Comparison of ENCODE assay signal across 8 cellular contexts in the genomic region with DNA sequence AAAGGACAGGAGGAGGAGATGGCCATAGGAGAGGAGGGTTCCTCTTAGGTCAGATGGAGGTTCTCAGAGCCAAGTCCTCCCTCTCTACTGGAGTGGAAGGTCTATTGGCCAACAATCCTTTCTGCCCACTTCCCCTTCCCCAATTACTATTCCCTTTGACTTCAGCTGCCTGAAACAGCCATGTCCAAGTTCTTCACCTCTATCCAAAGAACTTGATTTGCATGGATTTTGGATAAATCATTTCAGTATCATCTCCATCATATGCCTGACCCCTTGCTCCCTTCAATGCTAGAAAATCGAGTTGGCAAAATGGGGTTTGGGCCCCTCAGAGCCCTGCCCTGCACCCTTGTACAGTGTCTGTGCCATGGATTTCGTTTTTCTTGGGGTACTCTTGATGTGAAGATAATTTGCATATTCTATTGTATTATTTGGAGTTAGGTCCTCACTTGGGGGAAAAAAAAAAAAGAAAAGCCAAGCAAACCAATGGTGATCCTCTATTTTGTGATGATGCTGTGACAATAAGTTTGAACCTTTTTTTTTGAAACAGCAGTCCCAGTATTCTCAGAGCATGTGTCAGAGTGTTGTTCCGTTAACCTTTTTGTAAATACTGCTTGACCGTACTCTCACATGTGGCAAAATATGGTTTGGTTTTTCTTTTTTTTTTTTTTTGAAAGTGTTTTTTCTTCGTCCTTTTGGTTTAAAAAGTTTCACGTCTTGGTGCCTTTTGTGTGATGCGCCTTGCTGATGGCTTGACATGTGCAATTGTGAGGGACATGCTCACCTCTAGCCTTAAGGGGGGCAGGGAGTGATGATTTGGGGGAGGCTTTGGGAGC. TPM values are rescaled to one million over a fixed set of nuclear protein-coding genes. Genes with fewer than 3 reads are reported as not detected.
DNase-seq lines count a peak whose midpoint lies in the region; ATAC-seq, FAIRE-seq and TF ChIP-seq lines count a peak whose summit lies in the region.

No MANE protein-coding gene starts in this region.

- H3K18ac ChIP-seq in H9 (ENCODE audit: insufficient read length, low read depth, low read length), result no peak overlapping the region

- H2BK20ac ChIP-seq in H9 (ENCODE audit: low read depth, low read length, poor library complexity, severe bottlenecking), result no peak overlapping the region

- H3K56ac ChIP-seq in H9 (ENCODE audit: insufficient read length, low read depth, low read length), result no peak overlapping the region

- H3K36me3 Mint-ChIP-seq in H9 (ENCODE audit: insufficient read depth in 1 of 3, low read depth in 3 of 3), result peaks cover 18 to 28% (median 26%) of the 10 kb centered on the region in 3 experiments

- no peak overlapping the region for H3K9ac ChIP-seq in H9 (ENCODE audit: extremely low read depth, insufficient read length, low read length)
- H3K9ac ChIP-seq in liver (ENCODE audit: low read depth in 1 of 2, low read length in 2 of 2), result peak overlapping the region in 1 of 2 donors; percentile 29

- H2BK15ac ChIP-seq in H9 (ENCODE audit: low read depth, low read length), result no peak overlapping the region

- peaks cover 22% of the 10 kb centered on the region for H3K27me3 Mint-ChIP-seq in H9 (ENCODE audit: low read depth)

- WGBS in A549 (ENCODE audit: missing lambda C conversion rate), result 67% methylated on average over 7 of the region's 7 CpGs
- no CpG with 5 or more reads among the region's 7 CpGs for WGBS in H9 (ENCODE audit: extremely low coverage, insufficient read length, low lambda C conversion rate)
- WGBS in liver, result 91% methylated on average over 7 of the region's 7 CpGs

- no peak overlapping the region for H2AFZ ChIP-seq in H9 (ENCODE audit: low read length)

- peaks cover 0 to 11% of the 10 kb centered on the region in 2 experiments; a peak in 2 of 5 replicates for H3K9me3 Mint-ChIP-seq in H9

- H3K4me3 Mint-ChIP-seq in H9, result peak overlapping the region; percentile 36 to 86; a peak in 4 of 5 replicates

- H2BK5ac ChIP-seq in H9 (ENCODE audit: insufficient read length, low read length), result no peak overlapping the region

- H4K20me1 ChIP-seq in H9 (ENCODE audit: control insufficient read depth, insufficient read depth, insufficient read length), result no peaks in the 10 kb centered on the region

- no peak overlapping the region for H2BK12ac ChIP-seq in H9 (ENCODE audit: insufficient read length, low read depth, low read length)

- DNase-seq in A549 (ENCODE audit: low read depth in 1 of 2, low spot score in 1 of 2), result peak in 1 of 2 experiments; percentile 59
- DNase-seq in H9, result no peak
- peak; percentile 24 for DNase-seq in amniotic epithelial cell (ENCODE audit: low read depth)
- no peak for DNase-seq in DMS79 (lab: John Stamatoyannopoulos, UW)

- no peak for TF ChIP-seq EP300 in A549 (IDR thresholded peaks at IDR 0.05)

- no peak overlapping the region for H2BK120ac ChIP-seq in H9 (ENCODE audit: low read depth, low read length, poor library complexity, severe bottlenecking)

- FAIRE-seq in A549 (lab: Jason Lieb, UNC), result no peak

- H3K9me3 ChIP-seq in A549 (no peaks in the 10 kb centered on the region), H9 (ENCODE audit: control insufficient read depth, low read depth, low read length) (no peaks in the 10 kb centered on the region), liver (ENCODE audit: control insufficient read depth in 4 of 4, low read length in 3 of 4) (no peaks in the 10 kb centered on the region)

- no peak overlapping the region for H3K4ac ChIP-seq in H9 (ENCODE audit: low read depth, low read length)

- TF ChIP-seq CTCF in A549 (IDR thresholded peaks at IDR 0.05) (no peak), H9 (conservative IDR thresholded peaks at IDR 0.05) (no peak), liver (IDR thresholded peaks at IDR 0.05; ENCODE audit: low read depth, low read length, missing input control) (no peak)

- peak overlapping the region in 1 of 3 experiments; percentile 73; a peak in 3 of 7 replicates for H3K27ac Mint-ChIP-seq in H9

- H3T11ph ChIP-seq in H9 (ENCODE audit: low read length), result no peak overlapping the region

- CTCF ChIA-PET in A549 (lab: Yijun Ruan, JAX), result interaction anchor here (2.8 to 14.7 kb wide), 3 partner anchors 18 to 35 kb away, joined by 13 to 199 read pairs (median 125); no protein-coding TSS in a partner anchor

- TF ChIP-seq POLR2A in A549 (IDR thresholded peaks at IDR 0.05; ENCODE audit: low read length), result no peak

- H3K23ac ChIP-seq in H9 (ENCODE audit: insufficient read length, low read depth, low read length), result no peak overlapping the region

- peaks cover 2 to 14% (median 13%) of the 10 kb centered on the region in 4 donors for H3K36me3 ChIP-seq in liver (ENCODE audit: control insufficient read depth in 4 of 4, insufficient read depth in 3 of 4, low read depth in 1 of 4, low read length in 3 of 4)

- TF ChIP-seq RAD21 in A549 (conservative IDR thresholded peaks at IDR 0.05 in 1 of 2, IDR thresholded peaks at IDR 0.05 in 1 of 2), result no peak
- TF ChIP-seq RAD21 in liver (IDR thresholded peaks at IDR 0.05), result no peak

- H3K79me1 ChIP-seq in H9 (ENCODE audit: insufficient read depth, low read depth, low read length, poor library complexity, severe bottlenecking), result no peaks in the 10 kb centered on the region

- POLR2A ChIA-PET in A549 (lab: Yijun Ruan, JAX), result no interaction called here

- H3K4me2 ChIP-seq in A549 (no peak overlapping the region), H9 (ENCODE audit: insufficient read depth, insufficient read length, low read length) (no peak overlapping the region)

- ATAC-seq in A549 (no peak), GM19324 (IDR thresholded peaks at IDR 0.05; ENCODE audit: low FRiP score, unreplicated experiment) (no peak), GM21515 (IDR thresholded peaks at IDR 0.05; ENCODE audit: unreplicated experiment) (no peak), GM18907 (IDR thresholded peaks at IDR 0.05; ENCODE audit: unreplicated experiment) (no peak)

- H3K23me2 ChIP-seq in H9 (ENCODE audit: insufficient read length, low read depth, low read length, poor library complexity, severe bottlenecking), result peaks cover 22% of the 10 kb centered on the region

- H2AK5ac ChIP-seq in H9 (ENCODE audit: insufficient read length, low read length), result no peak overlapping the region

- H4K5ac ChIP-seq in H9 (ENCODE audit: insufficient read length, low read depth, low read length), result no peak overlapping the region

- no peak overlapping the region for H4K91ac ChIP-seq in H9 (ENCODE audit: insufficient read length, low read depth, low read length)

- peaks cover 34% of the 10 kb centered on the region in 2 experiments for H3K4me1 Mint-ChIP-seq in H9

- H3K14ac ChIP-seq in H9 (ENCODE audit: insufficient read depth, low read length), result no peak overlapping the region

- H3K79me2 ChIP-seq in H9 (ENCODE audit: insufficient read depth, low read length), result no peaks in the 10 kb centered on the region

- H3K4me1 ChIP-seq in A549, result peaks cover 9% of the 10 kb centered on the region
- 0 out of 2 replicates have a peak, but pooled peaks cover 1% of the 10 kb centered on the region for H3K4me1 ChIP-seq in H9 (ENCODE audit: insufficient read depth, low read length)
- peaks cover 0 to 22% (median 10%) of the 10 kb centered on the region in 4 donors for H3K4me1 ChIP-seq in liver (ENCODE audit: control insufficient read depth in 4 of 4, insufficient read depth in 4 of 4, low read length in 3 of 4)

- H4K8ac ChIP-seq in H9 (replicated peaks; ENCODE audit: insufficient read length, low read depth, low read length), result no peak overlapping the region

- H3K27me3 ChIP-seq in H9 (ENCODE audit: insufficient read depth, low read length) (no peaks in the 10 kb centered on the region; the same call in 1 of the 2 replicates), liver (ENCODE audit: control insufficient read depth in 4 of 4, insufficient read depth in 4 of 4, low read length in 3 of 4) (no peaks in the 10 kb centered on the region)

- H3K27ac ChIP-seq in A549, result no peak overlapping the region
- no peak overlapping the region for H3K27ac ChIP-seq in H9 (ENCODE audit: insufficient read length, low read depth, low read length)
- H3K27ac ChIP-seq in liver (ENCODE audit: low read depth in 1 of 2, low read length in 2 of 2), result peak overlapping the region in 1 of 2 donors; percentile 33

- no peak overlapping the region for H3K4me3 ChIP-seq in A549
- peak overlapping the region in 2 of 3 donors; percentile 92 to 95 for H3K4me3 ChIP-seq in liver (ENCODE audit: low read depth in 1 of 3, low read length in 3 of 3)

TF ChIP-seq in A549, 52 proteins besides CTCF, POLR2A, EP300 and RAD21 (continues in another document):
- TF ChIP-seq CBX2 (IDR thresholded peaks at IDR 0.05; ENCODE audit: borderline replicate concordance, low read depth) (no peak), HOXA7 (CRISPR knock-in tag; IDR thresholded peaks at IDR 0.05) (peak; percentile 96; the same call in 1 of the 2 replicates), ZSCAN20 (CRISPR knock-in tag; IDR thresholded peaks at IDR 0.05) (peak; percentile 22; the same call in 1 of the 2 replicates), POLR2AphosphoS2 (conservative IDR thresholded peaks at IDR 0.05; ENCODE audit: low read length) (peak; percentile 99)

TF ChIP-seq in liver, 16 proteins besides CTCF, POLR2A, EP300 and RAD21:
- TF ChIP-seq JUND (IDR thresholded peaks at IDR 0.05) (peak in 1 of 2 donors; percentile 15), HNF4G (IDR thresholded peaks at IDR 0.05) (peak; percentile 5), HNF4A (conservative IDR thresholded peaks at IDR 0.05) (no peak)

RNA-seq across cellular contexts. Expression of gene EGR1, which starts 3.1 kb away (rescaled TPM):
- 49.3 and 63.5 TPM in 2 replicates for polyA plus RNA-seq in A549 (2011; rRNA removed)
- 40.6 and 61.3 TPM in 2 replicates for polyA plus RNA-seq in A549 (2012; cell fraction: cytosol; rRNA removed)
- polyA plus RNA-seq in A549 (2012; cell fraction: nucleus; rRNA removed), result 93.6 and 109 TPM in 2 replicates
- polyA plus RNA-seq in A549 (2017; fragmentation: RNase III; extraction: RNeasy Plus Mini Kit Qiagen cat#74134 plus additional on column Dnase treatment), result 0.45 to 0.59 TPM (median 0.49 TPM) in 3 replicates
- 19.7 and 32.3 TPM in 2 replicates for polyA minus RNA-seq in A549 (2011; rRNA and poly(A)+ RNA removed)
- total RNA-seq in H9 (2021), result 76.6 and 83.3 TPM in 2 replicates
- 1 to 10 TPM; 1.4 to 6.1 TPM for total RNA-seq in liver
- polyA plus RNA-seq in liver, result 10 to 100 TPM; 20.1 to 88.7 TPM

RNA-seq across cellular contexts. Expression of gene REEP2, which starts 29.5 kb away (rescaled TPM):
- 4.6 and 9.3 TPM in 2 replicates for polyA plus RNA-seq in A549 (2011; rRNA removed)
- 2.9 and 4.0 TPM in 2 replicates for polyA plus RNA-seq in A549 (2012; cell fraction: cytosol; rRNA removed)
- 5.3 and 6.5 TPM in 2 replicates for polyA plus RNA-seq in A549 (2012; cell fraction: nucleus; rRNA removed)
- polyA plus RNA-seq in A549 (2017; fragmentation: RNase III; extraction: RNeasy Plus Mini Kit Qiagen cat#74134 plus additional on column Dnase treatment), result 5.0 to 6.1 TPM (median 5.1 TPM) in 3 replicates
- polyA minus RNA-seq in A549 (2011; rRNA and poly(A)+ RNA removed), result 7.4 and 7.6 TPM in 2 replicates
- 44.3 and 49.0 TPM in 2 replicates for total RNA-seq in H9 (2021)
- total RNA-seq in liver, result under 1 TPM; 0.08 to 0.28 TPM
- under 1 TPM in 1 of 2 donors, not detected in 1; 0.12 TPM for polyA plus RNA-seq in liver

Comparison
In these comparisons a context has a peak if more than half of its experiments do, and no peak if none do; other contexts are left out.
1. RNA of gene EGR1, which starts 3.1 kb away (total RNA-seq): 76.6 to 83.3 TPM in H9; 1.4 to 6.1 TPM in liver; every median in the first group is over 10 times any median in the second.
2. RNA of gene REEP2, which starts 29.5 kb away (total RNA-seq): 44.3 to 49.0 TPM in H9; 0.08 to 0.28 TPM in liver; every median in the first group is over 10 times any median in the second.